Comparison of ENCODE assay signal across 12 cellular contexts in genomic region chr18:79684787-79685186, GRCh38. TPM values are rescaled to one million over a fixed set of nuclear protein-coding genes. Genes with fewer than 3 reads are reported as not detected.
A peak's percentile ranks its signal among the peaks of the same experiment; 100 is the strongest.
DNase-seq lines count a peak whose midpoint lies in the region; ATAC-seq and FAIRE-seq lines count a peak whose summit lies in the region.
"Had no signal": no experiment of that assay in that cellular context is flagged by ENCODE, and none has a peak within 500 bp of the region (broad histone marks: within the 10 kb centered on the region; RNA-seq: fewer than 3 reads in every experiment).

No MANE protein-coding gene starts in this region.

- H3K9me3 Mint-ChIP-seq in CD4-positive, alpha-beta memory T cell: peaks cover 0 to 2% (median 0%) of the 10 kb centered on the region in 8 donors
- H3K9me3 Mint-ChIP-seq in activated naive CD8-positive, alpha-beta T cell treated with anti-CD3 and anti-CD28 coated beads, Interleukin-2, amount 50 U/mL, for 24 hours: no peaks in the 10 kb centered on the region

- no peak for DNase-seq in CD4-positive, alpha-beta memory T cell
- DNase-seq in GM18507 (ENCODE audit: extremely low spot score, insufficient read length, low read depth) (no peak), mesenteric fat pad (ENCODE audit: low spot score) (peak; percentile 37), NCI-H187 (lab: John Stamatoyannopoulos, UW) (no peak), NCI-H446 treated with DMSO at 0.1 percent for 48 hours (lab: John Stamatoyannopoulos, UW) (no peak)
- DNase-seq in activated naive CD8-positive, alpha-beta T cell treated with anti-CD3 and anti-CD28 coated beads, Interleukin-2, amount 50 U/mL, for 24 hours: no peak
- DNase-seq in stimulated activated CD4-positive, alpha-beta T cell treated with anti-CD3 and anti-CD28 coated beads, Interleukin-15, amount 100 ng/mL, for 24 hours: no peak
- DNase-seq: activated T-cell treated with anti-CD3 and anti-CD28 coated beads for 4 hours, kidney glomerular epithelial cell, NCI-H1105 treated with DMSO at 0.1 percent for 48 hours, NCI-H524 treated with DMSO at 0.1 percent for 48 hours had no signal

- ATAC-seq in activated naive CD8-positive, alpha-beta T cell treated with anti-CD3 and anti-CD28 coated beads, Interleukin-2, amount 50 U/mL, for 24 hours: peak; percentile 3

- no peaks in the 10 kb centered on the region for H3K27me3 Mint-ChIP-seq in CD4-positive, alpha-beta memory T cell
- H3K27me3 Mint-ChIP-seq in activated naive CD8-positive, alpha-beta T cell treated with anti-CD3 and anti-CD28 coated beads, Interleukin-2, amount 50 U/mL, for 24 hours: peaks cover 1% of the 10 kb centered on the region

- peaks cover 4% of the 10 kb centered on the region for H3K36me3 ChIP-seq in CD4-positive, alpha-beta memory T cell (ENCODE audit: insufficient read depth, low read length)

- H3K9me3 ChIP-seq in CD4-positive, alpha-beta memory T cell (ENCODE audit: control insufficient read depth in 1 of 2, low read length in 2 of 2): no peaks in the 10 kb centered on the region

- H3K4me1 Mint-ChIP-seq in CD4-positive, alpha-beta memory T cell: peaks cover 63 to 82% (median 73%) of the 10 kb centered on the region in 4 donors
- peaks cover 74% of the 10 kb centered on the region for H3K4me1 Mint-ChIP-seq in activated naive CD8-positive, alpha-beta T cell treated with anti-CD3 and anti-CD28 coated beads, Interleukin-2, amount 50 U/mL, for 24 hours

- intact Hi-C loops in CD4-positive, alpha-beta memory T cell (cut with micrococcal nuclease): no loop called here

- no peaks in the 10 kb centered on the region for H3K27me3 ChIP-seq in CD4-positive, alpha-beta memory T cell (ENCODE audit: insufficient read depth, low read length)

- peaks cover 8 to 18% of the 10 kb centered on the region in 2 donors for H3K36me3 Mint-ChIP-seq in CD4-positive, alpha-beta memory T cell
- H3K36me3 Mint-ChIP-seq in activated naive CD8-positive, alpha-beta T cell treated with anti-CD3 and anti-CD28 coated beads, Interleukin-2, amount 50 U/mL, for 24 hours (ENCODE audit: low read depth): peaks cover 35% of the 10 kb centered on the region

- peak overlapping the region in 5 of 7 donors; percentile 23 to 84 (median 80) for H3K27ac Mint-ChIP-seq in CD4-positive, alpha-beta memory T cell
- peak overlapping the region; percentile 32 for H3K27ac Mint-ChIP-seq in activated naive CD8-positive, alpha-beta T cell treated with anti-CD3 and anti-CD28 coated beads, Interleukin-2, amount 50 U/mL, for 24 hours

- peak; percentile 24 for FAIRE-seq in GM18507 (lab: Jason Lieb, UNC)
- FAIRE-seq: endometrium had no signal

- POLR2A ChIA-PET in CD4-positive, alpha-beta memory T cell (lab: Charles Lee; ENCODE audit: partially characterized antibody): no interaction called here

- peaks cover 58% of the 10 kb centered on the region for H3K4me1 ChIP-seq in CD4-positive, alpha-beta memory T cell (ENCODE audit: insufficient read depth, low read length)

- H3K4me3 ChIP-seq in CD4-positive, alpha-beta memory T cell (ENCODE audit: low read length in 2 of 2): no peak overlapping the region

- H3K27ac ChIP-seq in CD4-positive, alpha-beta memory T cell (ENCODE audit: low read depth, low read length): no peak overlapping the region

- CTCF ChIA-PET in CD4-positive, alpha-beta memory T cell (lab: Charles Lee; ENCODE audit: partially characterized antibody): no interaction called here

- peak overlapping the region in 6 of 8 donors; percentile 44 to 62 (median 47) for H3K4me3 Mint-ChIP-seq in CD4-positive, alpha-beta memory T cell
- peak overlapping the region; percentile 97 for H3K4me3 Mint-ChIP-seq in activated naive CD8-positive, alpha-beta T cell treated with anti-CD3 and anti-CD28 coated beads, Interleukin-2, amount 50 U/mL, for 24 hours

RNA-seq across cellular contexts. Expression of gene CTDP1, which starts 5.2 kb away (rescaled TPM):
- 10 to 100 TPM; 42.6 to 44.5 TPM for total RNA-seq in CD4-positive, alpha-beta memory T cell
- 10 to 100 TPM in 1 of 2 donors, 1 to 10 TPM in 1; 8.5 to 30.2 TPM for polyA plus RNA-seq in CD4-positive, alpha-beta memory T cell
- 20.8 TPM for total RNA-seq in mesenteric fat pad
